Comparison of ENCODE assay signal across 1 cellular context in genomic region chr6:133923938-133924593, GRCh38.
TF ChIP-seq lines count a peak whose summit lies in the region.

No MANE protein-coding gene starts in this region.

TF ChIP-seq in IMR-90, 13 proteins besides CTCF, POLR2A, EP300 and RAD21:
- TF ChIP-seq FOS (IDR thresholded peaks at IDR 0.05; ENCODE audit: low read depth, low read length) (no peak), MXI1 (IDR thresholded peaks at IDR 0.05; ENCODE audit: borderline replicate concordance, low read depth, low read length) (no peak), RFX5 (IDR thresholded peaks at IDR 0.05; ENCODE audit: low read depth, low read length) (no peak), SMC3 (IDR thresholded peaks at IDR 0.05; ENCODE audit: low read depth, low read length) (peak; percentile 99), BHLHE40 (IDR thresholded peaks at IDR 0.05; ENCODE audit: low read depth, low read length) (no peak), ELK1 (IDR thresholded peaks at IDR 0.05; ENCODE audit: borderline replicate concordance, low read depth, low read length) (no peak)
- TF ChIP-seq, protein P1, sequence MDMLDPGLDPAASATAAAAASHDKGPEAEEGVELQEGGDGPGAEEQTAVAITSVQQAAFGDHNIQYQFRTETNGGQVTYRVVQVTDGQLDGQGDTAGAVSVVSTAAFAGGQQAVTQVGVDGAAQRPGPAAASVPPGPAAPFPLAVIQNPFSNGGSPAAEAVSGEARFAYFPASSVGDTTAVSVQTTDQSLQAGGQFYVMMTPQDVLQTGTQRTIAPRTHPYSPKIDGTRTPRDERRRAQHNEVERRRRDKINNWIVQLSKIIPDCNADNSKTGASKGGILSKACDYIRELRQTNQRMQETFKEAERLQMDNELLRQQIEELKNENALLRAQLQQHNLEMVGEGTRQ (IDR thresholded peaks at IDR 0.05; ENCODE audit: low read depth, low read length), result no peak
